ENCODE assay signal across 2 cellular contexts in genomic region chr1:28264897-28265296, GRCh38.
TF ChIP-seq lines count a peak whose summit lies in the region.

No MANE protein-coding gene starts in this region.

TF ChIP-seq in GM12878, 131 proteins besides CTCF, POLR2A, EP300 and RAD21:
- TF ChIP-seq, protein P1, sequence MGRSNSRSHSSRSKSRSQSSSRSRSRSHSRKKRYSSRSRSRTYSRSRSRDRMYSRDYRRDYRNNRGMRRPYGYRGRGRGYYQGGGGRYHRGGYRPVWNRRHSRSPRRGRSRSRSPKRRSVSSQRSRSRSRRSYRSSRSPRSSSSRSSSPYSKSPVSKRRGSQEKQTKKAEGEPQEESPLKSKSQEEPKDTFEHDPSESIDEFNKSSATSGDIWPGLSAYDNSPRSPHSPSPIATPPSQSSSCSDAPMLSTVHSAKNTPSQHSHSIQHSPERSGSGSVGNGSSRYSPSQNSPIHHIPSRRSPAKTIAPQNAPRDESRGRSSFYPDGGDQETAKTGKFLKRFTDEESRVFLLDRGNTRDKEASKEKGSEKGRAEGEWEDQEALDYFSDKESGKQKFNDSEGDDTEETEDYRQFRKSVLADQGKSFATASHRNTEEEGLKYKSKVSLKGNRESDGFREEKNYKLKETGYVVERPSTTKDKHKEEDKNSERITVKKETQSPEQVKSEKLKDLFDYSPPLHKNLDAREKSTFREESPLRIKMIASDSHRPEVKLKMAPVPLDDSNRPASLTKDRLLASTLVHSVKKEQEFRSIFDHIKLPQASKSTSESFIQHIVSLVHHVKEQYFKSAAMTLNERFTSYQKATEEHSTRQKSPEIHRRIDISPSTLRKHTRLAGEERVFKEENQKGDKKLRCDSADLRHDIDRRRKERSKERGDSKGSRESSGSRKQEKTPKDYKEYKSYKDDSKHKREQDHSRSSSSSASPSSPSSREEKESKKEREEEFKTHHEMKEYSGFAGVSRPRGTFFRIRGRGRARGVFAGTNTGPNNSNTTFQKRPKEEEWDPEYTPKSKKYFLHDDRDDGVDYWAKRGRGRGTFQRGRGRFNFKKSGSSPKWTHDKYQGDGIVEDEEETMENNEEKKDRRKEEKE (IDR thresholded peaks at IDR 0.05) = no peak
- TF ChIP-seq TARDBP (IDR thresholded peaks at IDR 0.05; ENCODE audit: borderline replicate concordance) (no peak), USF2 (IDR thresholded peaks at IDR 0.05; ENCODE audit: borderline replicate concordance, low read depth, low read length) (no peak), FOXK2 (IDR thresholded peaks at IDR 0.05) (no peak)

TF ChIP-seq in HepG2, 621 proteins besides CTCF, POLR2A, EP300 and RAD21:
- TF ChIP-seq ZNF629 (CRISPR knock-in tag; conservative IDR thresholded peaks at IDR 0.05) (peak; percentile 25; the same call in 1 of the 2 replicates), ZNF251 (CRISPR knock-in tag; IDR thresholded peaks at IDR 0.05) (no peak)
TF ChIP-seq in HepG2: peak in this region for 1.
